Comparison of ENCODE assay signal across 1 cellular context in genomic region chr17:30477083-30477757, GRCh38.
A peak's percentile ranks its signal among the peaks of the same experiment; 100 is the strongest.
TF ChIP-seq lines count a peak whose summit lies in the region.

Gene GOSR1, plus strand, starts transcription at chr17:30477408. Its CDS starts 26 bp downstream, at chr17:30477434.

TF ChIP-seq in HepG2, 621 proteins besides CTCF, POLR2A, EP300 and RAD21 (continued from another document and continues in another):
- no peak for TF ChIP-seq TRIM24 (CRISPR knock-in tag; IDR thresholded peaks at IDR 0.05)
- no peak for TF ChIP-seq BHLHE40 (IDR thresholded peaks at IDR 0.05; ENCODE audit: low read length)
- TF ChIP-seq SOX13 (IDR thresholded peaks at IDR 0.05) = no peak
- peak in 1 of 2 experiments; percentile 62; a peak in 2 of 4 replicates for TF ChIP-seq SOX13 (CRISPR knock-in tag; conservative IDR thresholded peaks at IDR 0.05 in 1 of 2, IDR thresholded peaks at IDR 0.05 in 1 of 2)
- TF ChIP-seq MTA3 (CRISPR knock-in tag; IDR thresholded peaks at IDR 0.05) = no peak
- TF ChIP-seq, protein P1, sequence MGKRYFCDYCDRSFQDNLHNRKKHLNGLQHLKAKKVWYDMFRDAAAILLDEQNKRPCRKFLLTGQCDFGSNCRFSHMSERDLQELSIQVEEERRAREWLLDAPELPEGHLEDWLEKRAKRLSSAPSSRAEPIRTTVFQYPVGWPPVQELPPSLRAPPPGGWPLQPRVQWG (CRISPR knock-in tag; IDR thresholded peaks at IDR 0.05; ENCODE audit: borderline replicate concordance, low read depth) = no peak
- TF ChIP-seq ELF1 (CRISPR knock-in tag; IDR thresholded peaks at IDR 0.05) = peak; percentile 88
- TF ChIP-seq PLRG1 (conservative IDR thresholded peaks at IDR 0.05) = no peak
- TF ChIP-seq NR2F1 (CRISPR knock-in tag; IDR thresholded peaks at IDR 0.05) = no peak
- TF ChIP-seq ZNF292 (CRISPR knock-in tag; IDR thresholded peaks at IDR 0.05; ENCODE audit: borderline replicate concordance, low read depth) = peak; percentile 74; the same call in 1 of the 2 replicates
- 0 out of 2 replicates have a peak, but pooled peaks have one; percentile 84 for TF ChIP-seq ZBTB20 (CRISPR knock-in tag; IDR thresholded peaks at IDR 0.05; ENCODE audit: borderline replicate concordance, low read depth)
- TF ChIP-seq ZNF530 (CRISPR knock-in tag; IDR thresholded peaks at IDR 0.05; ENCODE audit: low read depth) = no peak
- no peak for TF ChIP-seq ZBTB1 (CRISPR knock-in tag; IDR thresholded peaks at IDR 0.05; ENCODE audit: borderline replicate concordance)
- TF ChIP-seq RFX5 (IDR thresholded peaks at IDR 0.05; ENCODE audit: low read depth, low read length) = no peak
- no peak; the same call in 1 of the 2 replicates for TF ChIP-seq ZNF136 (CRISPR knock-in tag; IDR thresholded peaks at IDR 0.05; ENCODE audit: low read depth)
- TF ChIP-seq ZNF207 (IDR thresholded peaks at IDR 0.05; ENCODE audit: borderline replicate concordance) = no peak
- TF ChIP-seq CCAR2 (optimal IDR thresholded peaks at IDR 0.05; ENCODE audit: low read depth, low read length) = no peak
- no peak for TF ChIP-seq SCMH1 (CRISPR knock-in tag; IDR thresholded peaks at IDR 0.05; ENCODE audit: borderline replicate concordance)
- TF ChIP-seq ZNF496 (CRISPR knock-in tag; IDR thresholded peaks at IDR 0.05; ENCODE audit: insufficient replicate concordance) = no peak
- peak; percentile 36; the same call in 1 of the 2 replicates for TF ChIP-seq ZNF121 (CRISPR knock-in tag; IDR thresholded peaks at IDR 0.05)
- TF ChIP-seq FOXK2 (IDR thresholded peaks at IDR 0.05) = 0 out of 2 replicates have a peak, but pooled peaks have one; percentile 3
- peak; percentile 94 for TF ChIP-seq ZNF792 (CRISPR knock-in tag; IDR thresholded peaks at IDR 0.05)
- TF ChIP-seq REXO4 (CRISPR knock-in tag; IDR thresholded peaks at IDR 0.05; ENCODE audit: borderline replicate concordance) = no peak
- TF ChIP-seq CHD4 (IDR thresholded peaks at IDR 0.05; ENCODE audit: borderline replicate concordance, low read length) = no peak
- TF ChIP-seq, protein P2, sequence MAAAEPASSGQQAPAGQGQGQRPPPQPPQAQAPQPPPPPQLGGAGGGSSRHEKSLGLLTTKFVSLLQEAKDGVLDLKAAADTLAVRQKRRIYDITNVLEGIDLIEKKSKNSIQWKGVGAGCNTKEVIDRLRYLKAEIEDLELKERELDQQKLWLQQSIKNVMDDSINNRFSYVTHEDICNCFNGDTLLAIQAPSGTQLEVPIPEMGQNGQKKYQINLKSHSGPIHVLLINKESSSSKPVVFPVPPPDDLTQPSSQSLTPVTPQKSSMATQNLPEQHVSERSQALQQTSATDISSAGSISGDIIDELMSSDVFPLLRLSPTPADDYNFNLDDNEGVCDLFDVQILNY (CRISPR knock-in tag; conservative IDR thresholded peaks at IDR 0.05) = no peak
- TF ChIP-seq HNF1A (IDR thresholded peaks at IDR 0.05; ENCODE audit: low read depth) = no peak; the same call in 1 of the 2 replicates
- peak; percentile 58; the same call in 1 of the 2 replicates for TF ChIP-seq HNF1A (CRISPR knock-in tag; IDR thresholded peaks at IDR 0.05; ENCODE audit: borderline replicate concordance)
- no peak for TF ChIP-seq NR2F6 (IDR thresholded peaks at IDR 0.05)
- peak; percentile 71; the same call in 1 of the 2 replicates for TF ChIP-seq NR2F6 (CRISPR knock-in tag; IDR thresholded peaks at IDR 0.05)
- TF ChIP-seq KLF6 (CRISPR knock-in tag; IDR thresholded peaks at IDR 0.05) = peak; percentile 93
- TF ChIP-seq TAF15 (IDR thresholded peaks at IDR 0.05; ENCODE audit: low read depth, low read length, poor library complexity, severe bottlenecking) = no peak
- TF ChIP-seq ZNF362 (CRISPR knock-in tag; IDR thresholded peaks at IDR 0.05; ENCODE audit: borderline replicate concordance) = peak; percentile 83
- peak; percentile 98 for TF ChIP-seq GATAD1 (CRISPR knock-in tag; IDR thresholded peaks at IDR 0.05)
- TF ChIP-seq, protein P3, sequence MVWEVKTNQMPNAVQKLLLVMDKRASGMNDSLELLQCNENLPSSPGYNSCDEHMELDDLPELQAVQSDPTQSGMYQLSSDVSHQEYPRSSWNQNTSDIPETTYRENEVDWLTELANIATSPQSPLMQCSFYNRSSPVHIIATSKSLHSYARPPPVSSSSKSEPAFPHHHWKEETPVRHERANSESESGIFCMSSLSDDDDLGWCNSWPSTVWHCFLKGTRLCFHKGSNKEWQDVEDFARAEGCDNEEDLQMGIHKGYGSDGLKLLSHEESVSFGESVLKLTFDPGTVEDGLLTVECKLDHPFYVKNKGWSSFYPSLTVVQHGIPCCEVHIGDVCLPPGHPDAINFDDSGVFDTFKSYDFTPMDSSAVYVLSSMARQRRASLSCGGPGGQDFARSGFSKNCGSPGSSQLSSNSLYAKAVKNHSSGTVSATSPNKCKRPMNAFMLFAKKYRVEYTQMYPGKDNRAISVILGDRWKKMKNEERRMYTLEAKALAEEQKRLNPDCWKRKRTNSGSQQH (CRISPR knock-in tag; IDR thresholded peaks at IDR 0.05; ENCODE audit: low read depth) = peak; percentile 86
- TF ChIP-seq CREB1 (IDR thresholded peaks at IDR 0.05) = peak; percentile 73
- peak; percentile 89 for TF ChIP-seq CREB1 (CRISPR knock-in tag; IDR thresholded peaks at IDR 0.05)
- TF ChIP-seq REST (IDR thresholded peaks at IDR 0.05; ENCODE audit: borderline replicate concordance in 1 of 2, low read depth in 1 of 2, low read length in 2 of 2) = no peak
- no peak for TF ChIP-seq SMARCE1 (IDR thresholded peaks at IDR 0.05; ENCODE audit: borderline replicate concordance)
- TF ChIP-seq, protein P4, sequence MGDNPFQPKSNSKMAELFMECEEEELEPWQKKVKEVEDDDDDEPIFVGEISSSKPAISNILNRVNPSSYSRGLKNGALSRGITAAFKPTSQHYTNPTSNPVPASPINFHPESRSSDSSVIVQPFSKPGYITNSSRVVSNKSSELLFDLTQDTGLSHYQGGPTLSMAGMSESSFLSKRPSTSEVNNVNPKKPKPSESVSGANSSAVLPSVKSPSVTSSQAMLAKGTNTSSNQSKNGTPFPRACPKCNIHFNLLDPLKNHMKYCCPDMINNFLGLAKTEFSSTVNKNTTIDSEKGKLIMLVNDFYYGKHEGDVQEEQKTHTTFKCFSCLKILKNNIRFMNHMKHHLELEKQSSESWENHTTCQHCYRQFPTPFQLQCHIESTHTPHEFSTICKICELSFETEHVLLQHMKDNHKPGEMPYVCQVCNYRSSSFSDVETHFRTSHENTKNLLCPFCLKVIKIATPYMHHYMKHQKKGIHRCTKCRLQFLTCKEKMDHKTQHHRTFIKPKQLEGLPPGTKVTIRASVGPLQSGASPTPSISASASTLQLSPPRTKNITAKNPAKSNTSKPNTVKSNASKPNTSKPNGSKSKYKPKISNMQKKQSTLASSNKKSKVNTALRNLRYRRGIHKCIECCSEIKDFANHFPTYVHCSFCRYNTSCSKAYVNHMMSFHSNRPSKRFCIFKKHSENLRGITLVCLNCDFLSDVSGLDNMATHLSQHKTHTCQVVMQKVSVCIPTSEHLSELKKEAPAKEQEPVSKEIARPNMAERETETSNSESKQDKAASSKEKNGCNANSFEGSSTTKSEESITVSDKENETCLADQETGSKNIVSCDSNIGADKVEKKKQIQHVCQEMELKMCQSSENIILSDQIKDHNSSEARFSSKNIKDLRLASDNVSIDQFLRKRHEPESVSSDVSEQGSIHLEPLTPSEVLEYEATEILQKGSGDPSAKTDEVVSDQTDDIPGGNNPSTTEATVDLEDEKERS (CRISPR knock-in tag; IDR thresholded peaks at IDR 0.05) = peak; percentile 87
- TF ChIP-seq ZNF607 (CRISPR knock-in tag; IDR thresholded peaks at IDR 0.05; ENCODE audit: borderline replicate concordance) = peak; percentile 94
- peak; percentile 68; the same call in 1 of the 2 replicates for TF ChIP-seq SP4 (CRISPR knock-in tag; IDR thresholded peaks at IDR 0.05)
- TF ChIP-seq GATA4 (IDR thresholded peaks at IDR 0.05; ENCODE audit: borderline replicate concordance, low read depth) = peak; percentile 42; the same call in 1 of the 2 replicates
- TF ChIP-seq ZNF704 (CRISPR knock-in tag; IDR thresholded peaks at IDR 0.05; ENCODE audit: borderline replicate concordance) = peak; percentile 92; the same call in 1 of the 2 replicates
- no peak for TF ChIP-seq MBNL3 (CRISPR knock-in tag; conservative IDR thresholded peaks at IDR 0.05)
- peak; percentile 78 for TF ChIP-seq CBX1 (IDR thresholded peaks at IDR 0.05; ENCODE audit: low read depth)
- TF ChIP-seq ZNF546 (CRISPR knock-in tag; conservative IDR thresholded peaks at IDR 0.05) = 0 out of 2 replicates have a peak, but pooled peaks have one; percentile 46
- TF ChIP-seq ZNF790 (CRISPR knock-in tag; IDR thresholded peaks at IDR 0.05; ENCODE audit: borderline replicate concordance) = 0 out of 2 replicates have a peak, but pooled peaks have one; percentile 38
- peak; percentile 97 for TF ChIP-seq POLR2G (IDR thresholded peaks at IDR 0.05; ENCODE audit: low read depth, low read length)
- TF ChIP-seq, protein P5, sequence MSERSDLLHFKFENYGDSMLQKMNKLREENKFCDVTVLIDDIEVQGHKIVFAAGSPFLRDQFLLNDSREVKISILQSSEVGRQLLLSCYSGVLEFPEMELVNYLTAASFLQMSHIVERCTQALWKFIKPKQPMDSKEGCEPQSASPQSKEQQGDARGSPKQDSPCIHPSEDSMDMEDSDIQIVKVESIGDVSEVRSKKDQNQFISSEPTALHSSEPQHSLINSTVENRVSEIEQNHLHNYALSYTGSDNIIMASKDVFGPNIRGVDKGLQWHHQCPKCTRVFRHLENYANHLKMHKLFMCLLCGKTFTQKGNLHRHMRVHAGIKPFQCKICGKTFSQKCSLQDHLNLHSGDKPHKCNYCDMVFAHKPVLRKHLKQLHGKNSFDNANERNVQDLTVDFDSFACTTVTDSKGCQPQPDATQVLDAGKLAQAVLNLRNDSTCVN (CRISPR knock-in tag; IDR thresholded peaks at IDR 0.05; ENCODE audit: borderline replicate concordance) = peak; percentile 79; the same call in 1 of the 2 replicates
- 0 out of 2 replicates have a peak, but pooled peaks have one; percentile 51 for TF ChIP-seq ZNF75D (CRISPR knock-in tag; IDR thresholded peaks at IDR 0.05; ENCODE audit: borderline replicate concordance)
